1 cellular context compared by ENCODE assay signal in genomic region chr16:21525029-21525895, GRCh38.
TF ChIP-seq lines count a peak whose summit lies in the region.

No MANE protein-coding gene starts in this region.

TF ChIP-seq in HepG2, 621 proteins besides CTCF, POLR2A, EP300 and RAD21 (continued from another document):
- TF ChIP-seq ZNF563 (CRISPR knock-in tag; IDR thresholded peaks at IDR 0.05) (peak; percentile 87; the same call in 1 of the 2 replicates), KDM1A (CRISPR knock-in tag; IDR thresholded peaks at IDR 0.05) (peak; percentile 99), ZFX (CRISPR knock-in tag; IDR thresholded peaks at IDR 0.05; ENCODE audit: low read depth) (peak; percentile 73), PHF5A (CRISPR knock-in tag; IDR thresholded peaks at IDR 0.05; ENCODE audit: low read depth, unreplicated experiment) (peak; percentile 94), NR1H2 (CRISPR knock-in tag; IDR thresholded peaks at IDR 0.05; ENCODE audit: borderline replicate concordance, low read depth) (0 out of 2 replicates have a peak, but pooled peaks have one; percentile 48), ERF (CRISPR knock-in tag; IDR thresholded peaks at IDR 0.05) (peak; percentile 96)
